8 cellular contexts compared by ENCODE assay signal in the genomic region with DNA sequence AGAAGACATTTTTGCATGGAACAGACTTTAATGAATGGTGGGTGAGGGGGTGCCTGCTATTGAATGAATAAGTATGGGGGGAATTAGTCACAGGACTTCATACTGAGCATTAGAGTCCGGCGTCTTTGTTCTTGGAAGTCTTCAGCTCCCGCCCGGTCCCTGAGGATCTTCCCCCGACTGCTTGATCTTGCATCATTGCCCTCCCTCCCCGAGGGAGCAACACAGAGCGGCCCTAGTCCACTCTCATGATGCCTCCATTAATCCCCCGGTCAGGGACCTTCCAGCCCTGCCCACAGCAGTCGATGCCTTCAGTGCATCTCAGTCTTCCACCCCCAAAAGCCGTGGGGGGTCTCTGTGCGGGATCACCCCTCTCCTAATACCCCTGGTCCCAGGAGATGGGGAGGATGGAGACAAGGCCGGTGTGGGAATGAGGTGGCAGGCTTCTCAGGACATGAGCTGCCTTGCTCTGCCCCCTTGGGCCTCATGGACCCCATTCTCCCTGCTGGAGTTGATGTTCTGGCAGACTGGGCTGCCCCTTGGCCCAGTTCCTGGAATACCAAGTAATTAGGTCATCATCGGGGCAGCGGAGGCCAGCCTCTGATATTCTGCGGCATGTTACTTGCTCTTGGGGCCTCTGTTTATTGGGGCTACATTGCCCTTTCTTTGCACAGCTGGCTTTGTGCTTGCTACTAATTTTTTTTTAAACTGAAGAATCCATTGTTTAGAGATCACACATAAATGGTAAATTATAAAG.
DNase-seq lines count a peak whose midpoint lies in the region; ATAC-seq, FAIRE-seq and TF ChIP-seq lines count a peak whose summit lies in the region.
"Not testable (repeated sequence)": the region's sequence is repeated elsewhere in the genome, so short reads cannot be mapped to it uniquely, and the experiment has no call there.

No MANE protein-coding gene starts in this region.

- H3K36me3 Mint-ChIP-seq in T-helper 17 cell (ENCODE audit: low read depth); natural killer cell treated with Interleukin-12 subunit alpha and Interleukin-12 subunit beta and Interleukin-15 and Interleukin-18, amount 100 ng/mL, for 72 hours: not testable (repeated sequence)

- TF ChIP-seq RAD21 in A549 (conservative IDR thresholded peaks at IDR 0.05 in 1 of 2, IDR thresholded peaks at IDR 0.05 in 1 of 2), result not testable (repeated sequence)

- H3K27me3 ChIP-seq in right atrium auricular region, result not testable (repeated sequence)

- H3K4me1 ChIP-seq in A549, right atrium auricular region: not testable (repeated sequence)

- not testable (repeated sequence) for H3K4me3 ChIP-seq in A549; choroid plexus epithelial cell (ENCODE audit: low read depth, low read length); right atrium auricular region

- TF ChIP-seq CTCF in A549 (IDR thresholded peaks at IDR 0.05); GM13977 (IDR thresholded peaks at IDR 0.05; ENCODE audit: extremely low read depth, insufficient read depth, missing control alignments); choroid plexus epithelial cell (conservative IDR thresholded peaks at IDR 0.05; ENCODE audit: low read depth, low read length); right atrium auricular region (IDR thresholded peaks at IDR 0.05): not testable (repeated sequence)

- 84% methylated on average over 12 of the region's 15 CpGs for WGBS in A549 (ENCODE audit: missing lambda C conversion rate)

- H3K27ac Mint-ChIP-seq in T-helper 17 cell, result peak overlapping the region; percentile 19
- H3K27ac Mint-ChIP-seq in natural killer cell treated with Interleukin-12 subunit alpha and Interleukin-12 subunit beta and Interleukin-15 and Interleukin-18, amount 100 ng/mL, for 72 hours, result not testable (repeated sequence)

- FAIRE-seq in A549 (lab: Jason Lieb, UNC), result peak; percentile 43
- not testable (repeated sequence) for FAIRE-seq in frontal cortex (lab: Jason Lieb, UNC)

- TF ChIP-seq EP300 in A549 (IDR thresholded peaks at IDR 0.05), result not testable (repeated sequence)

- CTCF ChIA-PET in A549 (lab: Yijun Ruan, JAX), result not testable (repeated sequence)

- not testable (repeated sequence) for H3K27me3 Mint-ChIP-seq in T-helper 17 cell; natural killer cell treated with Interleukin-12 subunit alpha and Interleukin-12 subunit beta and Interleukin-15 and Interleukin-18, amount 100 ng/mL, for 72 hours

- not testable (repeated sequence) for H3K4me3 Mint-ChIP-seq in T-helper 17 cell; natural killer cell treated with Interleukin-12 subunit alpha and Interleukin-12 subunit beta and Interleukin-15 and Interleukin-18, amount 100 ng/mL, for 72 hours

- ATAC-seq in A549; T-helper 17 cell; natural killer cell treated with Interleukin-12 subunit alpha and Interleukin-12 subunit beta and Interleukin-15 and Interleukin-18, amount 100 ng/mL, for 72 hours: not testable (repeated sequence)

- POLR2A ChIA-PET in A549 (lab: Yijun Ruan, JAX), result not testable (repeated sequence)

- DNase-seq in A549 (ENCODE audit: low read depth in 1 of 2, low spot score in 1 of 2); T-helper 17 cell: not testable (repeated sequence)
- DNase-seq in GM13977 (ENCODE audit: low spot score), result peak; percentile 1
- peak; percentile 38 for DNase-seq in choroid plexus epithelial cell (ENCODE audit: low read depth)
- DNase-seq in frontal cortex (ENCODE audit: low spot score in 2 of 2), result peak; percentile 3 to 23
- DNase-seq in right atrium auricular region (ENCODE audit: low spot score), result peak; percentile 61
- peak; percentile 58 for DNase-seq in natural killer cell treated with Interleukin-12 subunit alpha and Interleukin-12 subunit beta and Interleukin-15 and Interleukin-18, amount 100 ng/mL, for 72 hours (ENCODE audit: low spot score)
- peak; percentile 28 for DNase-seq in stromal cell of bone marrow (ENCODE audit: low read depth)

- not testable (repeated sequence) for H3K4me2 ChIP-seq in A549

- H3K4me1 Mint-ChIP-seq in T-helper 17 cell; natural killer cell treated with Interleukin-12 subunit alpha and Interleukin-12 subunit beta and Interleukin-15 and Interleukin-18, amount 100 ng/mL, for 72 hours (ENCODE audit: low read depth in 2 of 2): not testable (repeated sequence)

- in situ Hi-C loops in GM13977 (cut with MboI; ENCODE audit: low pct_unique_long_range_greater_than_20kb, low sequenced_read_pairs, unreplicated experiment), result not testable (repeated sequence)

- not testable (repeated sequence) for TF ChIP-seq POLR2A in A549 (IDR thresholded peaks at IDR 0.05; ENCODE audit: low read length)

- H3K9me3 ChIP-seq in A549; T-helper 17 cell (ENCODE audit: control insufficient read depth, low read length, poor library complexity, severe bottlenecking); right atrium auricular region: not testable (repeated sequence)

- H3K36me3 ChIP-seq in right atrium auricular region, result not testable (repeated sequence)

- not testable (repeated sequence) for H3K27ac ChIP-seq in A549, right atrium auricular region

- not testable (repeated sequence) for H3K9me3 Mint-ChIP-seq in natural killer cell treated with Interleukin-12 subunit alpha and Interleukin-12 subunit beta and Interleukin-15 and Interleukin-18, amount 100 ng/mL, for 72 hours
